Comparison of ENCODE assay signal across 1 cellular context in genomic region chr9:126838055-126838811, GRCh38.
TF ChIP-seq lines count a peak whose summit lies in the region.

No MANE protein-coding gene starts in this region.

TF ChIP-seq in GM12878, 131 proteins besides CTCF, POLR2A, EP300 and RAD21 (continued from another document):
- TF ChIP-seq BCL11A (IDR thresholded peaks at IDR 0.05; ENCODE audit: low read depth, low read length) (no peak), SUPT20H (IDR thresholded peaks at IDR 0.05; ENCODE audit: borderline replicate concordance, control insufficient read depth, low read depth, low read length) (no peak)
